9 cellular contexts compared by ENCODE assay signal in the genomic region with DNA sequence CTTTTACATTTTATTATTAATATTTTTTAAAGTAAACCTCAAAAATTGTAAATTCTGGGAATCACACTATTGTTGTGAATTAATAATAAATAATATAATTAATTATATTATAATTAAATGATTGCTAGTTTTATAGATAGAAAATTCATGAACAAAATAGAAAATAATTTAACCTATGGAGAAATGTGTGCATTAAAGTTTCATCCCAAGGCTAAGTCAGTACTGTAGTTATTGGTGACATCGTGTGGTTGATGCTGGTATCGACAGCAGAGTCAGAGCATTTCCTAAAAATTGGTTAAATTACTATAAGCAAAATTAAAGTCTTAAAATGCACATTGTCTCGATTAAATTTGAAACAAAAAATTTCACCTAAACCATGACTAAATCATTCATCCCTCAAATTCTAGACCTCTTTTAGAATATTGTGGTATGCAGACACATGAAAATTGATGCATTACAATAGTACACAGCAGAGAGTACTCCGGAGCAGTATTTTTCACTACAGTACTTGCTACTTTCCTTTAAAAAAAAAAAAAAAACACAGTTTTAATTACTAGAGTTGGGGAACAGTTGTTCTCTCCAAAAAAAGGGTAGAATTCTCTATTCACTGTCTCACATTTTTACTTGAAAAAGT.
DNase-seq lines count a peak whose midpoint lies in the region; ATAC-seq and TF ChIP-seq lines count a peak whose summit lies in the region.
"Had no signal": no experiment of that assay in that cellular context is flagged by ENCODE, and none has a peak within 500 bp of the region (broad histone marks: within the 10 kb centered on the region; RNA-seq: fewer than 3 reads in every experiment).

No MANE protein-coding gene starts in this region.

- no peaks in the 10 kb centered on the region for H3K4me1 ChIP-seq in body of pancreas
- no peaks in the 10 kb centered on the region for H3K4me1 ChIP-seq in right lobe of liver

- H3K4me3 Mint-ChIP-seq in activated naive CD4-positive, alpha-beta T cell treated with anti-CD3 and anti-CD28 coated beads for 36 hours = no peak overlapping the region
- H3K4me3 Mint-ChIP-seq: central memory CD8-positive, alpha-beta T cell had no signal

- H3K27ac ChIP-seq in body of pancreas (no peak overlapping the region), right lobe of liver (no peak overlapping the region)

- peaks cover 2% of the 10 kb centered on the region for H3K27me3 Mint-ChIP-seq in activated naive CD4-positive, alpha-beta T cell treated with anti-CD3 and anti-CD28 coated beads for 36 hours (ENCODE audit: low read depth)
- H3K27me3 Mint-ChIP-seq: central memory CD8-positive, alpha-beta T cell had no signal

- CTCF ChIA-PET in activated naive CD4-positive, alpha-beta T cell treated with anti-CD3 and anti-CD28 coated beads for 36 hours (lab: Charles Lee) = no interaction called here

- intact Hi-C loops in activated naive CD4-positive, alpha-beta T cell treated with anti-CD3 and anti-CD28 coated beads for 36 hours (cut with micrococcal nuclease) = loop anchor here (1.0 to 2.0 kb wide), 2 partner anchors 886 to 1371 kb away; no protein-coding TSS in a partner anchor
- intact Hi-C loops in body of pancreas (cut with DNase I) = loop anchor here (10.0 kb wide), 1 partner anchor 1366 kb away; no protein-coding TSS in a partner anchor
- intact Hi-C loops in right lobe of liver (cut with DNase I) = no loop called here

- ATAC-seq in GM21737 (IDR thresholded peaks at IDR 0.05; ENCODE audit: unreplicated experiment) = peak; percentile 59
- no peak for ATAC-seq in body of pancreas
- peak; percentile 51 to 63 (median 54) for ATAC-seq in right lobe of liver

- no peaks in the 10 kb centered on the region for H3K9me3 Mint-ChIP-seq in activated naive CD4-positive, alpha-beta T cell treated with anti-CD3 and anti-CD28 coated beads for 36 hours
- H3K9me3 Mint-ChIP-seq: central memory CD8-positive, alpha-beta T cell had no signal

- no peaks in the 10 kb centered on the region for H3K36me3 Mint-ChIP-seq in activated naive CD4-positive, alpha-beta T cell treated with anti-CD3 and anti-CD28 coated beads for 36 hours (ENCODE audit: low read depth)

- TF ChIP-seq POLR2A in body of pancreas (IDR thresholded peaks at IDR 0.05) (no peak), right lobe of liver (IDR thresholded peaks at IDR 0.05) (no peak)

- no peak overlapping the region for H3K4me3 ChIP-seq in body of pancreas
- no peak overlapping the region for H3K4me3 ChIP-seq in right lobe of liver

- WGBS in body of pancreas, 2 donors = 14 to 16% methylated on average over 4 of the region's 4 CpGs
- 20% methylated on average over 4 of the region's 4 CpGs for WGBS in right lobe of liver (ENCODE audit: insufficient coverage, low coverage, low lambda C conversion rate, missing lambda C conversion rate)

- H3K9me3 ChIP-seq in body of pancreas (no peaks in the 10 kb centered on the region), right lobe of liver (no peaks in the 10 kb centered on the region)

- H3K27ac Mint-ChIP-seq in activated naive CD4-positive, alpha-beta T cell treated with anti-CD3 and anti-CD28 coated beads for 36 hours = no peak overlapping the region

- no peaks in the 10 kb centered on the region for H3K36me3 ChIP-seq in body of pancreas (replicated peaks in 1 of 2; ENCODE audit: insufficient read depth in 1 of 2, low read depth in 2 of 2)
- no peaks in the 10 kb centered on the region for H3K36me3 ChIP-seq in right lobe of liver

- no peaks in the 10 kb centered on the region for H3K4me1 Mint-ChIP-seq in activated naive CD4-positive, alpha-beta T cell treated with anti-CD3 and anti-CD28 coated beads for 36 hours (ENCODE audit: low read depth)
- H3K4me1 Mint-ChIP-seq: central memory CD8-positive, alpha-beta T cell had no signal

- DNase-seq in activated naive CD4-positive, alpha-beta T cell treated with anti-CD3 and anti-CD28 coated beads for 36 hours = peak; percentile 43
- no peak for DNase-seq in activated naive CD4-positive, alpha-beta T cell (lab: John Stamatoyannopoulos, UW)
- peak; percentile 55 for DNase-seq in NAMALWA (ENCODE audit: low spot score)
- DNase-seq in body of pancreas = peak in 3 of 4 donors; percentile 12 to 32 (median 16)
- DNase-seq in right lobe of liver = no peak
- no peak for DNase-seq in GM19238 (ENCODE audit: insufficient read length, low spot score)
- DNase-seq in NCI-H524 treated with DMSO at 0.1 percent for 48 hours (lab: John Stamatoyannopoulos, UW) = no peak

- TF ChIP-seq CTCF in body of pancreas (IDR thresholded peaks at IDR 0.05) (peak; percentile 17 to 84 (median 65)), right lobe of liver (IDR thresholded peaks at IDR 0.05) (peak; percentile 54 to 76 (median 64))

- H3K27me3 ChIP-seq in body of pancreas (peaks cover 0 to 4% of the 10 kb centered on the region in 2 donors), right lobe of liver (no peaks in the 10 kb centered on the region)

Comparison
In these comparisons a context has a peak if more than half of its experiments do, and no peak if none do; other contexts are left out.
1. DNase-seq: peak in activated naive CD4-positive, alpha-beta T cell treated with anti-CD3 and anti-CD28 coated beads for 36 hours (single experiment), NAMALWA (single experiment) and body of pancreas (3 of 4); none in activated naive CD4-positive, alpha-beta T cell (0 of 4), right lobe of liver (0 of 3), GM19238 (single experiment) and NCI-H524 treated with DMSO at 0.1 percent for 48 hours (single experiment).
2. intact Hi-C loops: an anchor here in activated naive CD4-positive, alpha-beta T cell treated with anti-CD3 and anti-CD28 coated beads for 36 hours (1.0 to 2.0 kb wide) and body of pancreas (10.0 kb wide); none called in right lobe of liver.